ENCODE assay signal across 12 cellular contexts in the genomic region with DNA sequence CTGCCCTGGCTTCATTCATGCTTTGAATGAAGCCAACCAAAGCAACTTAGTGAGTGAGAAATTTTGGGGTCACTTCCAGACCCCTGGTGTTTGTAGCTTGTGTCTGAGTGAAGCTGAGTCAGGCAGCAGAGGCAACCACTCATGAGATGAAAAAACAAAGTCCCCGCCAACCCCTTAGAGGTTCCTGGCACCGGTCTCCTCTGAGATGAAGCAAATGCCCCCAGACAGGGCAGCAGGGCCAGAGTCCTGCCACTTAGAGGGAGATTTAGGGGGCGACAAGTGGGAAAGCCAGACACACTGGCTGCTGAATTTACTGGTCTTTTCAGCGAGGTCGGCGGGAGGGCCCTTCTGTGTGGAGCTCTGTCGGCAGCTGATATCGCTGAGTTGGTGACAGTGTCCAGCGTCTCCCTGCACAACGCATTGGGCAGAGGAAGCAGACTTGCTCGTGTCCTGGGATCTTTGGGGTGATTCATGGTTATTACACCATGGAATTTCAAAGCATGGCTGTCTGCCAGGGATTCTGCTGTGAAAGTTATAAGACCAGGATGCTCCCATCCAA.
DNase-seq lines count a peak whose midpoint lies in the region; ATAC-seq, FAIRE-seq and TF ChIP-seq lines count a peak whose summit lies in the region.
"Had no signal": no experiment of that assay in that cellular context is flagged by ENCODE, and none has a peak within 500 bp of the region (broad histone marks: within the 10 kb centered on the region; RNA-seq: fewer than 3 reads in every experiment).

No MANE protein-coding gene starts in this region.

- H3K4me1 Mint-ChIP-seq in mesothelial cell of epicardium, result peaks cover 28% of the 10 kb centered on the region
- H3K4me1 Mint-ChIP-seq in CD8-positive, alpha-beta T cell (ENCODE audit: low read depth), result no peaks in the 10 kb centered on the region
- H3K4me1 Mint-ChIP-seq: stimulated activated memory B cell treated with anti-CD40 and anti-IgM and Interleukin-4, amounts not matched to agents 10 μg/mL and 1 μg/mL and 100 μg/mL, for 72 hours had no signal

- POLR2A ChIA-PET in AG04449 (lab: Yijun Ruan, JAX), result no interaction called here
- POLR2A ChIA-PET in CD8-positive, alpha-beta T cell (lab: Charles Lee), result no interaction called here

- H3K36me3 Mint-ChIP-seq in mesothelial cell of epicardium, result no peaks in the 10 kb centered on the region
- no peaks in the 10 kb centered on the region for H3K36me3 Mint-ChIP-seq in CD8-positive, alpha-beta T cell
- H3K36me3 Mint-ChIP-seq: stimulated activated memory B cell treated with anti-CD40 and anti-IgM and Interleukin-4, amounts not matched to agents 10 μg/mL and 1 μg/mL and 100 μg/mL, for 72 hours had no signal

- ATAC-seq in CD8-positive, alpha-beta T cell, result no peak
- ATAC-seq: GM12878; stimulated activated memory B cell treated with anti-CD40 and anti-IgM and Interleukin-4, amounts not matched to agents 10 μg/mL and 1 μg/mL and 100 μg/mL, for 72 hours had no signal

- peaks cover 4% of the 10 kb centered on the region for H3K27me3 ChIP-seq in bronchial epithelial cell (ENCODE audit: control insufficient read depth, insufficient read depth, low read length)
- H3K27me3 ChIP-seq in CD8-positive, alpha-beta T cell (ENCODE audit: insufficient read depth, low read length), result no peaks in the 10 kb centered on the region

- H3K4me1 ChIP-seq in CD8-positive, alpha-beta T cell (ENCODE audit: insufficient read depth, low read length), result no peaks in the 10 kb centered on the region

- peak; percentile 47 for FAIRE-seq in bronchial epithelial cell (lab: Jason Lieb, UNC)
- FAIRE-seq: GM12878 had no signal

- H3K27ac ChIP-seq in CD8-positive, alpha-beta T cell (ENCODE audit: low read depth, low read length), result no peak overlapping the region
- H3K27ac ChIP-seq: C4-2B had no signal

- no peaks in the 10 kb centered on the region for H3K9me3 ChIP-seq in CD8-positive, alpha-beta T cell (ENCODE audit: low read length)

- peaks cover 7% of the 10 kb centered on the region for H3K27me3 Mint-ChIP-seq in mesothelial cell of epicardium (ENCODE audit: low read depth)
- peaks cover 8% of the 10 kb centered on the region for H3K27me3 Mint-ChIP-seq in CD8-positive, alpha-beta T cell (ENCODE audit: low read depth)
- H3K27me3 Mint-ChIP-seq: stimulated activated memory B cell treated with anti-CD40 and anti-IgM and Interleukin-4, amounts not matched to agents 10 μg/mL and 1 μg/mL and 100 μg/mL, for 72 hours had no signal

- H3K27ac Mint-ChIP-seq in mesothelial cell of epicardium, result peak overlapping the region; percentile 83
- H3K27ac Mint-ChIP-seq in CD8-positive, alpha-beta T cell, result no peak overlapping the region
- H3K27ac Mint-ChIP-seq: stimulated activated memory B cell treated with anti-CD40 and anti-IgM and Interleukin-4, amounts not matched to agents 10 μg/mL and 1 μg/mL and 100 μg/mL, for 72 hours had no signal

- H3K9me3 Mint-ChIP-seq in mesothelial cell of epicardium, result peaks cover 6% of the 10 kb centered on the region
- peaks cover 5% of the 10 kb centered on the region for H3K9me3 Mint-ChIP-seq in CD8-positive, alpha-beta T cell
- H3K9me3 Mint-ChIP-seq: stimulated activated memory B cell treated with anti-CD40 and anti-IgM and Interleukin-4, amounts not matched to agents 10 μg/mL and 1 μg/mL and 100 μg/mL, for 72 hours had no signal

- CTCF ChIA-PET in AG04449 (lab: Yijun Ruan, JAX), result interaction anchor here (1.4 kb wide), 1 partner anchor 9 kb away, joined by 3 read pairs; no protein-coding TSS in a partner anchor
- CTCF ChIA-PET in CD8-positive, alpha-beta T cell (lab: Charles Lee), result no interaction called here

- H3K36me3 ChIP-seq in bronchial epithelial cell (ENCODE audit: control insufficient read depth, insufficient read depth, low read length), result no peaks in the 10 kb centered on the region
- H3K36me3 ChIP-seq in CD8-positive, alpha-beta T cell (ENCODE audit: insufficient read depth, low read length), result no peaks in the 10 kb centered on the region

- TF ChIP-seq CTCF in AG04449 (IDR thresholded peaks at IDR 0.05; ENCODE audit: insufficient read depth, low read length, missing control alignments), result no peak
- TF ChIP-seq CTCF in bronchial epithelial cell (IDR thresholded peaks at IDR 0.05; ENCODE audit: insufficient read depth, low read length, severe bottlenecking), result no peak
- no peak for TF ChIP-seq CTCF in mesothelial cell of epicardium (IDR thresholded peaks at IDR 0.05; ENCODE audit: unreplicated experiment)
- TF ChIP-seq CTCF in CD8-positive, alpha-beta T cell (IDR thresholded peaks at IDR 0.05), result no peak

- intact Hi-C loops in CD8-positive, alpha-beta T cell (cut with DNase I, micrococcal nuclease), result no loop called here

- H3K4me3 ChIP-seq in AG04449 (ENCODE audit: low read depth, low read length) (no peak overlapping the region), bronchial epithelial cell (ENCODE audit: low read depth, low read length) (no peak overlapping the region)
- H3K4me3 ChIP-seq in CD8-positive, alpha-beta T cell (ENCODE audit: low read depth, low read length), result no peak overlapping the region
- H3K4me3 ChIP-seq: GM12878 had no signal

- DNase-seq in AG04449 (ENCODE audit: low read depth, low spot score) (peak; percentile 38), LHCN-M2 (ENCODE audit: low read depth) (peak; percentile 93), bronchial epithelial cell (ENCODE audit: low read depth) (peak; percentile 83), mesothelial cell of epicardium (ENCODE audit: low spot score in 2 of 2, unreplicated experiment in 2 of 2) (peak in 1 of 2 experiments; percentile 44), NCI-H510A treated with DMSO at 0.1 percent for 48 hours (lab: John Stamatoyannopoulos, UW) (no peak), ecto neural progenitor cell (ENCODE audit: low spot score) (no peak), foreskin melanocyte (no peak)
- no peak for DNase-seq in CD8-positive, alpha-beta T cell
- DNase-seq: NK-92 treated with Interleukin-12 subunit alpha and Interleukin-12 subunit beta, amount 100 ng/mL, for 24 hours had no signal

- H3K4me3 Mint-ChIP-seq in mesothelial cell of epicardium, result no peak overlapping the region
- H3K4me3 Mint-ChIP-seq in CD8-positive, alpha-beta T cell, result no peak overlapping the region
- H3K4me3 Mint-ChIP-seq: stimulated activated memory B cell treated with anti-CD40 and anti-IgM and Interleukin-4, amounts not matched to agents 10 μg/mL and 1 μg/mL and 100 μg/mL, for 72 hours had no signal

Comparison
In these comparisons a context has a peak if more than half of its experiments do, and no peak if none do; other contexts are left out.
1. DNase-seq: peak in AG04449 (single experiment), LHCN-M2 (single experiment) and bronchial epithelial cell (single experiment); none in NCI-H510A treated with DMSO at 0.1 percent for 48 hours (single experiment), CD8-positive, alpha-beta T cell (0 of 7), ecto neural progenitor cell (single experiment) and foreskin melanocyte (single experiment).